In genomic region chr4:95285797-95286196, GRCh38 we compare ENCODE assay signal across 27 cellular contexts.
"Had no signal": no experiment of that assay in that cellular context is flagged by ENCODE, and none has a peak within 500 bp of the region (broad histone marks: within the 10 kb centered on the region; RNA-seq: fewer than 3 reads in every experiment).

No MANE protein-coding gene starts in this region.

- FAIRE-seq: urothelium cell line had no signal

- DNase-seq: stimulated activated CD4-positive, alpha-beta T cell treated with anti-CD3 and anti-CD28 coated beads, Interleukin-2, amount 100 ng/mL, for 48 hours; stimulated activated CD4-positive, alpha-beta T cell treated with anti-CD3 and anti-CD28 coated beads, Interleukin-4, amount 100 ng/mL, for 1 hour; stimulated activated CD4-positive, alpha-beta T cell treated with anti-CD3 and anti-CD28 coated beads, Interleukin-4, amount 100 ng/mL, for 24 hours; stimulated activated CD4-positive, alpha-beta T cell treated with anti-CD3 and anti-CD28 coated beads, Interleukin-4, amount 100 ng/mL, for 4 hours; stimulated activated CD8-positive, alpha-beta memory T cell treated with anti-CD3 and anti-CD28 coated beads, Interleukin-4, amount 100 ng/mL, for 48 hours; stimulated activated naive B cell treated with anti-CD40 and anti-IgM and Interleukin-4, amounts not matched to agents 10 μg/mL and 1 μg/mL and 100 μg/mL, for 72 hours; stimulated activated naive CD4-positive, alpha-beta T cell; stimulated activated naive CD4-positive, alpha-beta T cell treated with Interleukin-2 at 50 U/mL for 16 hours; stimulated activated naive CD8-positive, alpha-beta T cell treated with anti-CD3 and anti-CD28 coated beads, Interleukin-15, amount 100 ng/mL, for 72 hours; stimulated activated naive CD8-positive, alpha-beta T cell treated with anti-CD3 and anti-CD28 coated beads, Interleukin-15, Interleukin-2, amounts not matched to agents 100 U/mL and 50 U/mL, for 24 hours; stomach; substantia nigra; testis; thyroid gland; tibial artery; transverse colon; trophoblast cell; upper lobe of left lung; upper lobe of right lung; uterus had no signal

- H3K27me3 ChIP-seq: stomach, suprapubic skin, testis, thyroid gland, tibial artery, tibial nerve, transverse colon, upper lobe of left lung, upper lobe of right lung, uterus, vagina had no signal

- H3K27ac ChIP-seq: stomach, suprapubic skin, testis, thoracic aorta, thyroid gland, tibial artery, tibial nerve, transverse colon, upper lobe of left lung, upper lobe of right lung, uterus, vagina had no signal

- H3K4me3 ChIP-seq: stomach, suprapubic skin, testis, thoracic aorta, thyroid gland, tibial artery, tibial nerve, transverse colon, upper lobe of left lung, upper lobe of right lung, uterus, vagina had no signal

- ATAC-seq: stimulated activated effector memory CD8-positive, alpha-beta T cell treated with anti-CD3 and anti-CD28 coated beads, Interleukin-12 subunit alpha, Interleukin-12 subunit beta, amount 100 ng/mL, for 72 hours; stimulated activated memory B cell treated with anti-CD40 and anti-IgM and Interleukin-4, amounts not matched to agents 10 μg/mL and 1 μg/mL and 100 μg/mL, for 72 hours; stimulated activated naive B cell treated with anti-CD40 and anti-IgM and Interleukin-4, amounts not matched to agents 10 μg/mL and 1 μg/mL and 100 μg/mL, for 72 hours; stimulated activated naive CD8-positive, alpha-beta T cell treated with anti-CD3 and anti-CD28 coated beads, Interleukin-15, amount 100 ng/mL, for 72 hours; stimulated activated naive CD8-positive, alpha-beta T cell treated with anti-CD3 and anti-CD28 coated beads, Interleukin-15, Interleukin-2, amounts not matched to agents 100 U/mL and 50 U/mL, for 24 hours; upper lobe of right lung had no signal

- H3K4me1 ChIP-seq: stomach, suprapubic skin, testis, thyroid gland, upper lobe of left lung, uterus, vagina had no signal

- H3K36me3 ChIP-seq: stomach, suprapubic skin, thoracic aorta, thyroid gland, tibial artery, transverse colon, upper lobe of left lung, upper lobe of right lung, uterus, vagina had no signal

- H3K9me3 ChIP-seq: suprapubic skin, testis, thyroid gland, transverse colon, upper lobe of left lung, upper lobe of right lung, uterus, vagina had no signal
